ENCODE assay signal across 33 cellular contexts in the genomic region with DNA sequence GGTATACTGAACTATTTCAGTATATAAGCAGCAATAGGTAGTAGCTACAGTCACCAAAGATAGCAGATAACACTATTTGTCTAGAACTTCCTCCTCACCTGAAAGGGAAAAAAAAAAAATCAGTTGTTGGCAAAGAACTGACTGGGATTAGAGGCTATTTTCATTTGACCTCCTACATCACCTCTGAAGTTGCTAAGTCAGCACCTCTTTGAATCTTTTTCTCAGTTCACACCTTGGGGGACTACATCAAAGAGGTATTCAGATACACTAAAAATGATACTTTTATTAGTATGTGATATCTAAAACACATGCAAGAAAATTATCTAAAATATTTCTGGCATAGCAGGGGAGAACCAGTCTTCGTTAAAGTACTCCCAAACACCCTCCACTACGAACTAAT. TPM values are rescaled to one million over a fixed set of nuclear protein-coding genes. Genes with fewer than 3 reads are reported as not detected.
DNase-seq lines count a peak whose midpoint lies in the region; ATAC-seq, FAIRE-seq and TF ChIP-seq lines count a peak whose summit lies in the region.
"Had no signal": no experiment of that assay in that cellular context is flagged by ENCODE, and none has a peak within 500 bp of the region (broad histone marks: within the 10 kb centered on the region; RNA-seq: fewer than 3 reads in every experiment).

No MANE protein-coding gene starts in this region.

- no peaks in the 10 kb centered on the region for H3K4me1 Mint-ChIP-seq in activated CD4-positive, alpha-beta T cell treated with anti-CD3 and anti-CD28 coated beads, Interleukin-2, amount 10 ng/mL, durations not matched to agents 24 days and 14 days
- H3K4me1 Mint-ChIP-seq in activated CD4-positive, alpha-beta T cell treated with anti-CD3 and anti-CD28 coated beads for 36 hours, result peaks cover 2% of the 10 kb centered on the region
- H3K4me1 Mint-ChIP-seq: CD14-positive monocyte had no signal

- CTCF ChIA-PET in IMR-90 (lab: Yijun Ruan, JAX), result interaction anchor here (0.7 kb wide), 2 partner anchors 30 to 66 kb away, joined by 3 to 6 read pairs; no protein-coding TSS in a partner anchor
- CTCF ChIA-PET in OCI-LY7 (lab: Charles Lee; ENCODE audit: unreplicated experiment), result no interaction called here
- CTCF ChIA-PET in K562 (lab: Yijun Ruan, JAX; ENCODE audit: low intra/inter-chr PET ratio), result interaction anchor here (0.6 kb wide), 1 partner anchor 54 kb away, joined by 3 read pairs; no protein-coding TSS in a partner anchor
- CTCF ChIA-PET in activated CD4-positive, alpha-beta T cell treated with anti-CD3 and anti-CD28 coated beads for 36 hours (lab: Charles Lee), result interaction anchor here (1.3 to 2.4 kb wide), 3 partner anchors 9 to 18 kb away, joined by 3 to 15 read pairs (median 4); no protein-coding TSS in a partner anchor

- H3K4me1 ChIP-seq in IMR-90 (ENCODE audit: control insufficient read depth, insufficient read depth, low read length), result no peaks in the 10 kb centered on the region
- H3K4me1 ChIP-seq in OCI-LY7 (ENCODE audit: insufficient read depth, low read length, poor library complexity, severe bottlenecking), result no peaks in the 10 kb centered on the region
- H3K4me1 ChIP-seq in K562 (replicated peaks in 1 of 2; ENCODE audit: control insufficient read depth in 2 of 2, insufficient read depth in 2 of 2, low read length in 2 of 2), result no peaks in the 10 kb centered on the region
- H3K4me1 ChIP-seq: BE2C, BLaER1 had no signal

- no peak overlapping the region for H2BK20ac ChIP-seq in IMR-90 (ENCODE audit: low read depth, low read length)

- H3K27ac ChIP-seq in IMR-90 (ENCODE audit: insufficient read depth, low read length), result no peak overlapping the region
- no peak overlapping the region for H3K27ac ChIP-seq in OCI-LY7 (ENCODE audit: low read depth, low read length, poor library complexity, severe bottlenecking)
- H3K27ac ChIP-seq in K562 (ENCODE audit: extremely low read depth, low read depth, low read length), result no peak overlapping the region
- H3K27ac ChIP-seq: BLaER1 had no signal

- H3K9me1 ChIP-seq in IMR-90 (ENCODE audit: insufficient read depth, low read length), result no peaks in the 10 kb centered on the region; the same call in 1 of the 2 replicates
- H3K9me1 ChIP-seq in K562 (ENCODE audit: control insufficient read depth, insufficient read depth, low read length), result no peaks in the 10 kb centered on the region

- H3K79me1 ChIP-seq in IMR-90 (ENCODE audit: low read depth in 1 of 2, low read length in 2 of 2), result peaks cover 6 to 53% of the 10 kb centered on the region in 2 experiments; a peak in 3 of 4 replicates

- no peaks in the 10 kb centered on the region for H3K9me2 ChIP-seq in OCI-LY7 (ENCODE audit: insufficient read depth, low read length)

- H3K23ac ChIP-seq in IMR-90 (ENCODE audit: low read depth, low read length), result no peak overlapping the region

- BruUV-seq in IMR-90 (replicated peaks; lab: Mats Ljungman, UMichigan) (no TSS peak), OCI-LY7 (replicated peaks; lab: Mats Ljungman, UMichigan) (TSS peak; percentile 12), K562 (replicated peaks; lab: Mats Ljungman, UMichigan) (no TSS peak)

- TF ChIP-seq RAD21 in IMR-90 (IDR thresholded peaks at IDR 0.05; ENCODE audit: low read length), result no peak
- no peak for TF ChIP-seq RAD21 in K562 (CRISPR knock-in tag; conservative IDR thresholded peaks at IDR 0.05 in 1 of 2, IDR thresholded peaks at IDR 0.05 in 1 of 2)

- peaks cover 13% of the 10 kb centered on the region for H3K79me2 ChIP-seq in OCI-LY7 (ENCODE audit: insufficient read depth, low read depth, low read length)
- H3K79me2 ChIP-seq in K562 (ENCODE audit: control insufficient read depth, insufficient read depth, low read length), result no peaks in the 10 kb centered on the region

- in situ Hi-C loops in IMR-90 (cut with MboI; ENCODE audit: low sequenced_read_pairs) (no loop called here), K562 (cut with MboI) (no loop called here)

- no peak overlapping the region for H2AK9ac ChIP-seq in IMR-90 (replicated peaks; ENCODE audit: low read depth, low read length, poor library complexity)

- no peaks in the 10 kb centered on the region for H3K27me3 ChIP-seq in IMR-90 (ENCODE audit: control insufficient read depth, insufficient read depth, low read length)
- no peaks in the 10 kb centered on the region for H3K27me3 ChIP-seq in K562 (ENCODE audit: control insufficient read depth in 2 of 2, insufficient read depth in 2 of 2, low read length in 2 of 2)
- H3K27me3 ChIP-seq: BE2C, BLaER1 had no signal

- FAIRE-seq in GM19239 (lab: Jason Lieb, UNC) (peak; percentile 23), K562 (lab: Jason Lieb, UNC) (no peak)
- FAIRE-seq: A204.1, GM12878, GM12892, GM18507 had no signal

- H2AFZ ChIP-seq in IMR-90 (replicated peaks; ENCODE audit: low read length, poor library complexity) (no peak overlapping the region), OCI-LY7 (ENCODE audit: low read length) (no peak overlapping the region), K562 (ENCODE audit: low read depth, low read length) (no peak overlapping the region)

- TF ChIP-seq CTCF in IMR-90 (conservative IDR thresholded peaks at IDR 0.05; ENCODE audit: low read depth, low read length) (no peak), OCI-LY7 (conservative IDR thresholded peaks at IDR 0.05; ENCODE audit: low read length) (no peak), K562 (IDR thresholded peaks at IDR 0.05 in 2 of 3, conservative IDR thresholded peaks at IDR 0.05 in 1 of 3; ENCODE audit: insufficient read depth in 2 of 3, low read depth in 1 of 3, low read length in 3 of 3) (no peak)

- H3K9me3 ChIP-seq in IMR-90 (ENCODE audit: control insufficient read depth, insufficient read depth, low read length), result no peaks in the 10 kb centered on the region
- H3K9me3 ChIP-seq in OCI-LY7 (ENCODE audit: low read length), result no peaks in the 10 kb centered on the region
- H3K9me3 ChIP-seq in K562 (replicated peaks; ENCODE audit: control insufficient read depth, insufficient read depth, low read depth, low read length), result no peaks in the 10 kb centered on the region
- H3K9me3 ChIP-seq: BE2C, BLaER1 had no signal

- H3K14ac ChIP-seq in IMR-90 (replicated peaks; ENCODE audit: low read depth, low read length), result no peak overlapping the region

- H2BK120ac ChIP-seq in IMR-90 (ENCODE audit: low read depth, low read length), result no peak overlapping the region

- H3K18ac ChIP-seq in IMR-90 (ENCODE audit: low read depth, low read length), result no peak overlapping the region

- dilution Hi-C loops in IMR-90 (cut with HindIII; ENCODE audit: low sequenced_read_pairs, unreplicated experiment), result no loop called here

- intact Hi-C loops in IMR-90 (cut with micrococcal nuclease), result no loop called here
- intact Hi-C loops in OCI-LY7 (cut with micrococcal nuclease; ENCODE audit: unreplicated experiment), result no loop called here
- intact Hi-C loops in K562 (cut with micrococcal nuclease), result no loop called here
- intact Hi-C loops in activated CD4-positive, alpha-beta T cell treated with anti-CD3 and anti-CD28 coated beads, Interleukin-2, amount 10 ng/mL, durations not matched to agents 24 days and 14 days (cut with micrococcal nuclease), result no loop called here
- intact Hi-C loops in activated CD4-positive, alpha-beta T cell treated with anti-CD3 and anti-CD28 coated beads for 36 hours (cut with DNase I, micrococcal nuclease), result no loop called here

- DNase-seq in GM19239 (ENCODE audit: insufficient read length, low spot score), result no peak
- DNase-seq in IMR-90, result no peak
- DNase-seq in OCI-LY7 (ENCODE audit: low spot score), result no peak
- no peak for DNase-seq in K562 (ENCODE audit: extremely low read depth in 1 of 4, low spot score in 3 of 4)
- DNase-seq in activated CD4-positive, alpha-beta T cell treated with anti-CD3 and anti-CD28 coated beads, Interleukin-2, amount 10 ng/mL, durations not matched to agents 24 days and 14 days, result no peak
- DNase-seq in hippocampal formation (lab: John Stamatoyannopoulos, UW), result no peak
- no peak for DNase-seq in activated CD4-positive, alpha-beta T cell treated with anti-CD3 and anti-CD28 coated beads for 36 hours
- DNase-seq: 8988T; ACHN; BE2C; C1 segment of cervical spinal cord; CD4-positive, alpha-beta memory T cell; CD4-positive, CD25-positive, alpha-beta regulatory T cell; CD8-positive, alpha-beta memory T cell; COR-L47; DMS 273 treated with DMSO at 0.1 percent for 48 hours; DMS153; DMS53; DMS79; DND-41; EL; GDM1 had no signal

- H3K4me2 ChIP-seq in IMR-90 (ENCODE audit: low read depth, low read length) (no peak overlapping the region), OCI-LY7 (ENCODE audit: low read length) (no peak overlapping the region), K562 (ENCODE audit: insufficient read depth, low read length) (no peak overlapping the region)
- H3K4me2 ChIP-seq: BLaER1 had no signal

- no peak overlapping the region for H4K8ac ChIP-seq in IMR-90 (ENCODE audit: low read depth in 2 of 2, low read length in 2 of 2)

- no peaks in the 10 kb centered on the region for H3K9me3 Mint-ChIP-seq in activated CD4-positive, alpha-beta T cell treated with anti-CD3 and anti-CD28 coated beads, Interleukin-2, amount 10 ng/mL, durations not matched to agents 24 days and 14 days
- H3K9me3 Mint-ChIP-seq in activated CD4-positive, alpha-beta T cell treated with anti-CD3 and anti-CD28 coated beads for 36 hours (ENCODE audit: low read depth), result no peaks in the 10 kb centered on the region
- H3K9me3 Mint-ChIP-seq: CD14-positive monocyte; CD4-positive, CD25-positive, alpha-beta regulatory T cell; CD8-positive, alpha-beta memory T cell had no signal

- TF ChIP-seq POLR2A in IMR-90 (IDR thresholded peaks at IDR 0.05; ENCODE audit: low read depth, low read length) (no peak), K562 (conservative IDR thresholded peaks at IDR 0.05) (no peak)

- H3K4ac ChIP-seq in IMR-90 (ENCODE audit: low read depth, low read length), result no peak overlapping the region

- H3K56ac ChIP-seq in IMR-90 (ENCODE audit: extremely low read depth, insufficient read depth, low read length), result no peak overlapping the region

- peaks cover 17% of the 10 kb centered on the region; the same call in 1 of the 2 replicates for H4K20me1 ChIP-seq in IMR-90 (ENCODE audit: insufficient read depth, low read length)
- H4K20me1 ChIP-seq in OCI-LY7 (ENCODE audit: insufficient read depth, low read length), result no peaks in the 10 kb centered on the region
- no peaks in the 10 kb centered on the region for H4K20me1 ChIP-seq in K562 (replicated peaks; ENCODE audit: control insufficient read depth, insufficient read depth, low read length)

- no peak for TF ChIP-seq EP300 in K562 (IDR thresholded peaks at IDR 0.05; ENCODE audit: low read length)

- ATAC-seq in IMR-90 (ENCODE audit: low read depth) (no peak), K562 (no peak), SK-N-SH treated with all-trans-retinoic acid at 6 μM for 48 hours (no peak)
- ATAC-seq in activated CD4-positive, alpha-beta T cell treated with anti-CD3 and anti-CD28 coated beads for 36 hours, result no peak
- ATAC-seq: GM12878 had no signal

- POLR2A ChIA-PET in IMR-90 (lab: Charles Lee; ENCODE audit: unreplicated experiment), result no interaction called here
- POLR2A ChIA-PET in OCI-LY7 (lab: Charles Lee), result interaction anchor here (1.4 kb wide), 1 partner anchor 15 kb away, joined by 3 read pairs; no protein-coding TSS in a partner anchor
- POLR2A ChIA-PET in K562 (lab: Yijun Ruan, JAX), result no interaction called here
- POLR2A ChIA-PET in activated CD4-positive, alpha-beta T cell treated with anti-CD3 and anti-CD28 coated beads for 36 hours (lab: Charles Lee), result no interaction called here

- no peak overlapping the region for H2BK5ac ChIP-seq in IMR-90 (ENCODE audit: low read depth, low read length, poor library complexity, severe bottlenecking)

- no peaks in the 10 kb centered on the region for H3K27me3 Mint-ChIP-seq in activated CD4-positive, alpha-beta T cell treated with anti-CD3 and anti-CD28 coated beads, Interleukin-2, amount 10 ng/mL, durations not matched to agents 24 days and 14 days
- H3K27me3 Mint-ChIP-seq in activated CD4-positive, alpha-beta T cell treated with anti-CD3 and anti-CD28 coated beads for 36 hours, result no peaks in the 10 kb centered on the region
- H3K27me3 Mint-ChIP-seq: CD4-positive, alpha-beta memory T cell; CD4-positive, CD25-positive, alpha-beta regulatory T cell; CD8-positive, alpha-beta memory T cell had no signal

- no peak overlapping the region for H3K4me3 Mint-ChIP-seq in activated CD4-positive, alpha-beta T cell treated with anti-CD3 and anti-CD28 coated beads, Interleukin-2, amount 10 ng/mL, durations not matched to agents 24 days and 14 days
- H3K4me3 Mint-ChIP-seq in activated CD4-positive, alpha-beta T cell treated with anti-CD3 and anti-CD28 coated beads for 36 hours, result no peak overlapping the region
- H3K4me3 Mint-ChIP-seq: CD14-positive monocyte; CD4-positive, alpha-beta memory T cell; CD4-positive, CD25-positive, alpha-beta regulatory T cell; CD8-positive, alpha-beta memory T cell had no signal

- H2AK5ac ChIP-seq in IMR-90 (ENCODE audit: low read depth, low read length), result no peak overlapping the region

- no peaks in the 10 kb centered on the region for H3K36me3 Mint-ChIP-seq in activated CD4-positive, alpha-beta T cell treated with anti-CD3 and anti-CD28 coated beads, Interleukin-2, amount 10 ng/mL, durations not matched to agents 24 days and 14 days (ENCODE audit: low read depth)
- no peaks in the 10 kb centered on the region for H3K36me3 Mint-ChIP-seq in activated CD4-positive, alpha-beta T cell treated with anti-CD3 and anti-CD28 coated beads for 36 hours (ENCODE audit: low read depth)
- H3K36me3 Mint-ChIP-seq: CD4-positive, alpha-beta memory T cell; CD4-positive, CD25-positive, alpha-beta regulatory T cell had no signal

- no peak overlapping the region for H3K27ac Mint-ChIP-seq in activated CD4-positive, alpha-beta T cell treated with anti-CD3 and anti-CD28 coated beads, Interleukin-2, amount 10 ng/mL, durations not matched to agents 24 days and 14 days
- H3K27ac Mint-ChIP-seq in activated CD4-positive, alpha-beta T cell treated with anti-CD3 and anti-CD28 coated beads for 36 hours, result no peak overlapping the region
- H3K27ac Mint-ChIP-seq: CD14-positive monocyte; CD4-positive, alpha-beta memory T cell; CD4-positive, CD25-positive, alpha-beta regulatory T cell; CD8-positive, alpha-beta memory T cell had no signal

- no peak overlapping the region for H4K91ac ChIP-seq in IMR-90 (ENCODE audit: insufficient read depth, low read depth, low read length)

- no peak overlapping the region for H2BK15ac ChIP-seq in IMR-90 (ENCODE audit: low read depth, low read length)

- no CpG with 5 or more reads among the region's 2 CpGs for WGBS in IMR-90 (ENCODE audit: extremely low coverage in 2 of 2, insufficient read length in 1 of 2), 2 experiments
- WGBS in K562 (ENCODE audit: insufficient coverage, low coverage, missing lambda C conversion rate), result 96% methylated on average over 2 of the region's 2 CpGs

- H3K36me3 ChIP-seq in IMR-90 (ENCODE audit: control insufficient read depth, insufficient read depth, low read length), result no peaks in the 10 kb centered on the region
- no peaks in the 10 kb centered on the region; the same call in 1 of the 2 replicates for H3K36me3 ChIP-seq in OCI-LY7 (ENCODE audit: insufficient read depth, low read length)
- no peaks in the 10 kb centered on the region for H3K36me3 ChIP-seq in K562 (ENCODE audit: control insufficient read depth, insufficient read depth, low read length)
- H3K36me3 ChIP-seq: BE2C had no signal

- no peak overlapping the region for H4K5ac ChIP-seq in IMR-90 (ENCODE audit: low read depth, low read length)

- H3K9ac ChIP-seq in IMR-90 (ENCODE audit: low read depth, low read length) (no peak overlapping the region), K562 (ENCODE audit: insufficient read depth in 1 of 2, low read depth in 2 of 2, low read length in 2 of 2) (no peak overlapping the region)
- H3K9ac ChIP-seq: BLaER1 had no signal

- H3K4me3 ChIP-seq in IMR-90 (ENCODE audit: insufficient read depth, low read depth, low read length) (no peak overlapping the region), OCI-LY7 (ENCODE audit: low read depth, low read length, poor library complexity, severe bottlenecking) (no peak overlapping the region), K562 (no peak overlapping the region)
- H3K4me3 ChIP-seq: BLaER1, GM12878 had no signal

RNA-seq across cellular contexts. Expression of gene MSANTD2, which starts 16.2 kb away (rescaled TPM):
- total RNA-seq in IMR-90 (2012; rRNA removed), result 5.0 and 6.4 TPM in 2 replicates
- polyA plus RNA-seq in IMR-90 (2012; rRNA removed), result 4.8 and 6.0 TPM in 2 replicates
- 2.5 and 2.6 TPM in 2 replicates for polyA plus RNA-seq in IMR-90 (2012; cell fraction: cytosol; rRNA removed)
- 6.8 and 33.8 TPM in 2 replicates for polyA plus RNA-seq in IMR-90 (2012; cell fraction: nucleus; rRNA removed; ENCODE audit: low replicate concordance)
- total RNA-seq in OCI-LY7 (2014; rRNA removed; shearing (Covaris generic)), result 17.7 and 22.1 TPM in 2 replicates
- total RNA-seq in OCI-LY7 (2022), result 21.9 and 23.4 TPM in 2 replicates
- 3.6 and 10.0 TPM in 2 replicates for total RNA-seq in K562 (2011; cell fraction: chromatin; rRNA removed; ENCODE audit: low replicate concordance)
- total RNA-seq in K562 (2011; cell fraction: nucleolus; rRNA removed), result 3.0 and 3.8 TPM in 2 replicates
- 4.5 and 7.6 TPM in 2 replicates for total RNA-seq in K562 (2011; cell fraction: nucleoplasm; rRNA removed)
- 5.7 and 6.5 TPM in 2 replicates for total RNA-seq in K562 (2014; rRNA removed)
- total RNA-seq in K562 (2014; rRNA removed; fragmentation: Illumina TruSeq; extraction: Trizol), result 4.5 and 5.1 TPM in 2 replicates
- total RNA-seq in K562 (2015; rRNA removed; fragmentation: Illumina TruSeq; extraction: Trizol), result 7.9 and 8.4 TPM in 2 replicates
- 5.1 and 5.3 TPM in 2 replicates for total RNA-seq in K562 (2021)
- 2.9 and 4.2 TPM in 2 replicates for polyA plus RNA-seq in K562 (2011; rRNA removed)
- polyA plus RNA-seq in K562 (2011; cell fraction: cytosol; rRNA removed), result 1.5 and 1.6 TPM in 2 replicates
- 6.3 and 11.1 TPM in 2 replicates for polyA plus RNA-seq in K562 (2011; cell fraction: nucleus; rRNA removed)
- 3.1 and 4.7 TPM in 2 replicates for polyA plus RNA-seq in K562 (2012)
- 4.8 and 7.3 TPM in 2 replicates for polyA plus RNA-seq in K562 (2014; fragmentation: Illumina TruSeq; extraction: Trizol)
- polyA plus RNA-seq in K562 (2014; fragmentation: Nextera tagmentation; extraction: Ambion mirVana), result 1 to 10 TPM; 1.3 to 1.6 TPM
- 5.3 and 9.9 TPM in 2 replicates for polyA plus RNA-seq in K562 (2014; rRNA removed)
- polyA minus RNA-seq in K562 (2011; rRNA and poly(A)+ RNA removed), result 1.2 and 1.9 TPM in 2 replicates
- polyA minus RNA-seq in K562 (2011; cell fraction: cytosol; rRNA and poly(A)+ RNA removed), result 0.38 and 1.0 TPM in 2 replicates
- polyA minus RNA-seq in K562 (2011; cell fraction: nucleus; rRNA and poly(A)+ RNA removed), result 3.8 and 5.9 TPM in 2 replicates
- 10.6 TPM in 2 replicates for total RNA-seq in activated CD4-positive, alpha-beta T cell treated with anti-CD3 and anti-CD28 coated beads, Interleukin-2, amount 10 ng/mL, durations not matched to agents 24 days and 14 days
- total RNA-seq in activated CD4-positive, alpha-beta T cell treated with anti-CD3 and anti-CD28 coated beads for 36 hours, result 1 to 10 TPM; 6.9 to 8.6 TPM

RNA-seq across cellular contexts. Expression of gene ESAM, which starts 22.0 kb away (rescaled TPM):
- total RNA-seq in IMR-90 (2012; rRNA removed) (under 0.01 TPM in 1 of 2 replicates, not detected in the other), OCI-LY7 (2022) (0.49 and 0.83 TPM in 2 replicates), K562 (2014; rRNA removed) (0.14 and 0.29 TPM in 2 replicates), K562 (2014; rRNA removed; fragmentation: Illumina TruSeq; extraction: Trizol) (0.18 and 0.22 TPM in 2 replicates), K562 (2015; rRNA removed; fragmentation: Illumina TruSeq; extraction: Trizol) (0.15 and 0.22 TPM in 2 replicates), K562 (2021) (0.36 and 0.91 TPM in 2 replicates)
- polyA plus RNA-seq in IMR-90 (2012; rRNA removed) (0.12 and 0.20 TPM in 2 replicates), K562 (2011; rRNA removed) (0.47 and 1.1 TPM in 2 replicates), K562 (2014; fragmentation: Illumina TruSeq; extraction: Trizol) (0.65 and 0.90 TPM in 2 replicates), K562 (2014; fragmentation: Nextera tagmentation; extraction: Ambion mirVana) (under 1 TPM; 0.06 to 0.08 TPM), K562 (2014; rRNA removed) (0.22 and 1.5 TPM in 2 replicates)
- polyA plus RNA-seq in IMR-90 (2012; cell fraction: cytosol; rRNA removed), result 0.10 and 0.11 TPM in 2 replicates
- 1.7 and 2.7 TPM in 2 replicates for polyA plus RNA-seq in IMR-90 (2012; cell fraction: nucleus; rRNA removed; ENCODE audit: low replicate concordance)
- total RNA-seq in OCI-LY7 (2014; rRNA removed; shearing (Covaris generic)), result 0.15 and 0.35 TPM in 2 replicates
- 0.74 and 2.0 TPM in 2 replicates for total RNA-seq in K562 (2011; cell fraction: chromatin; rRNA removed; ENCODE audit: low replicate concordance)
- 1.6 and 1.8 TPM in 2 replicates for total RNA-seq in K562 (2011; cell fraction: nucleolus; rRNA removed)
- total RNA-seq in K562 (2011; cell fraction: nucleoplasm; rRNA removed), result 1.2 and 2.9 TPM in 2 replicates
- 0.31 and 1.9 TPM in 2 replicates for polyA plus RNA-seq in K562 (2011; cell fraction: cytosol; rRNA removed)
- polyA plus RNA-seq in K562 (2011; cell fraction: nucleus; rRNA removed), result 1.1 and 4.0 TPM in 2 replicates
- 0.70 and 2.0 TPM in 2 replicates for polyA plus RNA-seq in K562 (2012)
- 0.24 and 0.60 TPM in 2 replicates for polyA minus RNA-seq in K562 (2011; rRNA and poly(A)+ RNA removed)
- polyA minus RNA-seq in K562 (2011; cell fraction: cytosol; rRNA and poly(A)+ RNA removed), result 0.57 and 1.3 TPM in 2 replicates
- polyA minus RNA-seq in K562 (2011; cell fraction: nucleus; rRNA and poly(A)+ RNA removed), result 0.44 and 0.54 TPM in 2 replicates
- total RNA-seq in activated CD4-positive, alpha-beta T cell treated with anti-CD3 and anti-CD28 coated beads, Interleukin-2, amount 10 ng/mL, durations not matched to agents 24 days and 14 days, result 0.24 TPM in 1 of 2 replicates, not detected in the other
- under 1 TPM; 0.39 to 0.53 TPM for total RNA-seq in activated CD4-positive, alpha-beta T cell treated with anti-CD3 and anti-CD28 coated beads for 36 hours
- total RNA-seq: G401 had no signal
- polyA plus RNA-seq: CD8-positive, alpha-beta memory T cell had no signal

RNA-seq across cellular contexts. Expression of gene VSIG2, which starts 32.0 kb away (rescaled TPM):
- total RNA-seq in IMR-90 (2012; rRNA removed) (not detected in 2 replicates), OCI-LY7 (2022) (not detected in 2 replicates), K562 (2014; rRNA removed) (not detected in 2 replicates), K562 (2014; rRNA removed; fragmentation: Illumina TruSeq; extraction: Trizol) (not detected in 2 replicates), K562 (2015; rRNA removed; fragmentation: Illumina TruSeq; extraction: Trizol) (not detected in 2 replicates), K562 (2021) (not detected in 2 replicates)
- polyA plus RNA-seq in IMR-90 (2012; rRNA removed) (not detected in 2 replicates), K562 (2011; rRNA removed) (not detected in 2 replicates), K562 (2014; fragmentation: Illumina TruSeq; extraction: Trizol) (not detected in 2 replicates), K562 (2014; fragmentation: Nextera tagmentation; extraction: Ambion mirVana) (not detected), K562 (2014; rRNA removed) (not detected in 2 replicates)
- polyA plus RNA-seq in IMR-90 (2012; cell fraction: cytosol; rRNA removed), result 0.03 TPM in 1 of 2 replicates, not detected in the other
- not detected in 2 replicates for polyA plus RNA-seq in IMR-90 (2012; cell fraction: nucleus; rRNA removed; ENCODE audit: low replicate concordance)
- not detected in 2 replicates for total RNA-seq in OCI-LY7 (2014; rRNA removed; shearing (Covaris generic))
- total RNA-seq in K562 (2011; cell fraction: chromatin; rRNA removed; ENCODE audit: low replicate concordance), result not detected in 2 replicates
- total RNA-seq in K562 (2011; cell fraction: nucleolus; rRNA removed), result not detected in 2 replicates
- not detected in 2 replicates for total RNA-seq in K562 (2011; cell fraction: nucleoplasm; rRNA removed)
- 0.06 TPM in 1 of 2 replicates, not detected in the other for polyA plus RNA-seq in K562 (2011; cell fraction: cytosol; rRNA removed)
- not detected in 2 replicates for polyA plus RNA-seq in K562 (2011; cell fraction: nucleus; rRNA removed)
- polyA plus RNA-seq in K562 (2012), result 0.11 and 0.17 TPM in 2 replicates
- polyA minus RNA-seq in K562 (2011; rRNA and poly(A)+ RNA removed), result not detected in 2 replicates
- not detected in 2 replicates for polyA minus RNA-seq in K562 (2011; cell fraction: cytosol; rRNA and poly(A)+ RNA removed)
- polyA minus RNA-seq in K562 (2011; cell fraction: nucleus; rRNA and poly(A)+ RNA removed), result not detected in 2 replicates
- 0.23 TPM in 1 of 2 replicates, not detected in the other for total RNA-seq in activated CD4-positive, alpha-beta T cell treated with anti-CD3 and anti-CD28 coated beads, Interleukin-2, amount 10 ng/mL, durations not matched to agents 24 days and 14 days
- total RNA-seq in activated CD4-positive, alpha-beta T cell treated with anti-CD3 and anti-CD28 coated beads for 36 hours, result not detected
- total RNA-seq: A673, Daoy, G401 had no signal
- polyA plus RNA-seq: AG04450; CD14-positive monocyte; CD8-positive, alpha-beta memory T cell had no signal

RNA-seq across cellular contexts. Expression of gene NRGN, which starts 44.3 kb away (rescaled TPM):
- total RNA-seq in IMR-90 (2012; rRNA removed), result 0.54 and 0.83 TPM in 2 replicates
- polyA plus RNA-seq in IMR-90 (2012; rRNA removed), result 24.8 and 27.8 TPM in 2 replicates
- 27.1 and 28.3 TPM in 2 replicates for polyA plus RNA-seq in IMR-90 (2012; cell fraction: cytosol; rRNA removed)
- polyA plus RNA-seq in IMR-90 (2012; cell fraction: nucleus; rRNA removed; ENCODE audit: low replicate concordance), result 14.9 and 33.1 TPM in 2 replicates
- 3.3 and 6.8 TPM in 2 replicates for total RNA-seq in OCI-LY7 (2014; rRNA removed; shearing (Covaris generic))
- 15.3 and 16.9 TPM in 2 replicates for total RNA-seq in OCI-LY7 (2022)
- 2.1 and 5.7 TPM in 2 replicates for total RNA-seq in K562 (2011; cell fraction: chromatin; rRNA removed; ENCODE audit: low replicate concordance)
- 3.7 and 5.8 TPM in 2 replicates for total RNA-seq in K562 (2011; cell fraction: nucleolus; rRNA removed)
- total RNA-seq in K562 (2011; cell fraction: nucleoplasm; rRNA removed), result 3.0 and 5.3 TPM in 2 replicates
- total RNA-seq in K562 (2014; rRNA removed), result 2.0 and 3.8 TPM in 2 replicates
- 0.29 and 0.61 TPM in 2 replicates for total RNA-seq in K562 (2014; rRNA removed; fragmentation: Illumina TruSeq; extraction: Trizol)
- total RNA-seq in K562 (2015; rRNA removed; fragmentation: Illumina TruSeq; extraction: Trizol), result 0.72 and 1.3 TPM in 2 replicates
- 6.8 and 7.8 TPM in 2 replicates for total RNA-seq in K562 (2021)
- polyA plus RNA-seq in K562 (2011; rRNA removed), result 3.4 and 4.1 TPM in 2 replicates
- 7.0 and 13.8 TPM in 2 replicates for polyA plus RNA-seq in K562 (2011; cell fraction: cytosol; rRNA removed)
- 13.0 and 27.2 TPM in 2 replicates for polyA plus RNA-seq in K562 (2011; cell fraction: nucleus; rRNA removed)
- polyA plus RNA-seq in K562 (2012), result 7.8 and 11.8 TPM in 2 replicates
- polyA plus RNA-seq in K562 (2014; fragmentation: Illumina TruSeq; extraction: Trizol), result 3.5 and 4.5 TPM in 2 replicates
- not detected for polyA plus RNA-seq in K562 (2014; fragmentation: Nextera tagmentation; extraction: Ambion mirVana)
- polyA plus RNA-seq in K562 (2014; rRNA removed), result 3.2 and 5.7 TPM in 2 replicates
- polyA minus RNA-seq in K562 (2011; rRNA and poly(A)+ RNA removed), result 0.33 and 1.2 TPM in 2 replicates
- polyA minus RNA-seq in K562 (2011; cell fraction: cytosol; rRNA and poly(A)+ RNA removed), result 1.4 and 3.2 TPM in 2 replicates
- 2.0 and 5.9 TPM in 2 replicates for polyA minus RNA-seq in K562 (2011; cell fraction: nucleus; rRNA and poly(A)+ RNA removed)
- total RNA-seq in activated CD4-positive, alpha-beta T cell treated with anti-CD3 and anti-CD28 coated beads, Interleukin-2, amount 10 ng/mL, durations not matched to agents 24 days and 14 days, result 4.4 and 5.4 TPM in 2 replicates
- total RNA-seq in activated CD4-positive, alpha-beta T cell treated with anti-CD3 and anti-CD28 coated beads for 36 hours, result 10 to 100 TPM; 13.5 to 18.1 TPM
- polyA plus RNA-seq: CD4-positive, alpha-beta memory T cell; CD8-positive, alpha-beta memory T cell had no signal
